Comparison of ENCODE assay signal across 21 cellular contexts in the genomic region with DNA sequence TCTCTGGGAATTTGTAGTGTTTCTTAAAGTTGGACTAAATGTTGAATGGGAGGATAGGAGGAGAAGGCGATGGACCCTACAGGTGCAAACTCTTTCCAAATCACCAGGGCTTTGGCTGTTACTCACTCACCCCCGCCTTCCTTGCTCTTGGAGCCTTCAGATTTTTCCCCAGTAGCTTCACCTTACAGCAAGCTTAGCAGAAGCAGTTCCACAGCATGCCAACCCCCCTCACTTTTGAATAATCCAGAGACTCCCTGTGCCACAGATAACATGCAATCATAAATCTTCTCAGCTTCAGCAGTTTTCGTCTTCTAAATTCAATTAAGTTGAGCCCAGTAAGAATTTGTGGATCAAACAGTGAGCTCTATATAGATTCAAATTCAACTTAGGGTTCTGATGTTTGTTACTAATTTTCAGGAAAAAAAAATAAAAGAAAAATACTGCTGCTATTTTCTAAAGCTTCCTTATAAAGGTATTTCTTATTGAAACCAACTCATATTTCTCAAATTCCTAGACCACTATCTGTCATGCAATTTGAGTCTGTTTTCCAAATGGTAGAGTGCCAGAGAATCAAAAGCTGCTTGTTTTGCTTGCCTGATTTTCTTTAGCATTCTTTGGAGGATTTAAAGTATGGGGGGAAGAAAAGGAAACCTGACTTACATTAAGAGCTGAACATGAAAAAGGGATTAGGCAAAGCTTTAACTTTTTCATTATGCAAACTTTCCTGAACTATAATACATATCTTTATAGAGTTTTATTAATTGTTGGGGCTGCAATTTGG.
DNase-seq lines count a peak whose midpoint lies in the region; ATAC-seq and TF ChIP-seq lines count a peak whose summit lies in the region.
"Had no signal": no experiment of that assay in that cellular context is flagged by ENCODE, and none has a peak within 500 bp of the region (broad histone marks: within the 10 kb centered on the region; RNA-seq: fewer than 3 reads in every experiment).

No MANE protein-coding gene starts in this region.

- CTCF ChIA-PET in activated CD8-positive, alpha-beta T cell treated with anti-CD3 and anti-CD28 coated beads, Interleukin-2, amount 10 ng/mL, durations not matched to agents 7 days and 5 days (lab: Charles Lee), result no interaction called here

- WGBS in psoas muscle, 3 donors, result 18 to 38% (median 31%) methylated on average over 3 of the region's 3 CpGs

- H3K9me3 Mint-ChIP-seq in activated CD8-positive, alpha-beta T cell treated with anti-CD3 and anti-CD28 coated beads, Interleukin-2, amount 10 ng/mL, durations not matched to agents 7 days and 5 days (ENCODE audit: insufficient read depth), result no peaks in the 10 kb centered on the region

- H3K27ac Mint-ChIP-seq in activated CD8-positive, alpha-beta T cell treated with anti-CD3 and anti-CD28 coated beads, Interleukin-2, amount 10 ng/mL, durations not matched to agents 7 days and 5 days, result no peak overlapping the region
- H3K27ac Mint-ChIP-seq: IgD-negative memory B cell had no signal

- no peaks in the 10 kb centered on the region for H3K36me3 Mint-ChIP-seq in activated CD8-positive, alpha-beta T cell treated with anti-CD3 and anti-CD28 coated beads, Interleukin-2, amount 10 ng/mL, durations not matched to agents 7 days and 5 days (ENCODE audit: low read depth)
- H3K36me3 Mint-ChIP-seq: IgD-negative memory B cell had no signal

- TF ChIP-seq CTCF in psoas muscle (IDR thresholded peaks at IDR 0.05), result no peak

- H3K27me3 ChIP-seq in HUES48 (ENCODE audit: control insufficient read depth, insufficient read depth, low read length) (no peaks in the 10 kb centered on the region), psoas muscle (ENCODE audit: insufficient read depth in 3 of 3, low read length in 2 of 3) (no peaks in the 10 kb centered on the region)

- H3K4me3 Mint-ChIP-seq in activated CD8-positive, alpha-beta T cell treated with anti-CD3 and anti-CD28 coated beads, Interleukin-2, amount 10 ng/mL, durations not matched to agents 7 days and 5 days, result no peak overlapping the region
- H3K4me3 Mint-ChIP-seq: IgD-negative memory B cell had no signal

- H3K36me3 ChIP-seq in HUES48 (ENCODE audit: control insufficient read depth, insufficient read depth, low read length) (no peaks in the 10 kb centered on the region), psoas muscle (ENCODE audit: insufficient read depth in 1 of 2, low read depth in 1 of 2) (no peaks in the 10 kb centered on the region)

- no peaks in the 10 kb centered on the region for H3K9me3 ChIP-seq in HUES48 (ENCODE audit: control insufficient read depth, insufficient read depth, low read length)
- no peaks in the 10 kb centered on the region for H3K9me3 ChIP-seq in psoas muscle

- peak; percentile 53 for DNase-seq in astrocyte of the hippocampus (ENCODE audit: low read depth, low spot score)
- DNase-seq in left kidney (ENCODE audit: low read depth, low spot score), result peak; percentile 54
- DNase-seq in psoas muscle, result no peak
- no peak for DNase-seq in activated CD8-positive, alpha-beta T cell treated with anti-CD3 and anti-CD28 coated beads, Interleukin-2, amount 10 ng/mL, durations not matched to agents 7 days and 5 days
- no peak for DNase-seq in posterior cingulate gyrus
- DNase-seq: DMS79; Karpas-422; NCI-H1092; NCI-H1436 treated with DMSO at 0.1 percent for 48 hours; NCI-H2029 treated with DMSO at 0.1 percent for 48 hours; NCI-H2171 treated with DMSO at 0.1 percent for 48 hours; NCI-H748 treated with DMSO at 0.1 percent for 48 hours; NK-92 treated with Interleukin-12 subunit alpha and Interleukin-12 subunit beta, amount 100 ng/mL, for 24 hours had no signal

- ATAC-seq in psoas muscle (peak in 3 of 4 donors; percentile 40 to 50 (median 41)), HG02840 (IDR thresholded peaks at IDR 0.05; ENCODE audit: low FRiP score, unreplicated experiment) (no peak), GM18861 (IDR thresholded peaks at IDR 0.05; ENCODE audit: unreplicated experiment) (no peak)
- ATAC-seq in activated CD8-positive, alpha-beta T cell treated with anti-CD3 and anti-CD28 coated beads, Interleukin-2, amount 10 ng/mL, durations not matched to agents 7 days and 5 days, result no peak
- ATAC-seq: Right ventricle myocardium inferior, SK-N-SH treated with all-trans-retinoic acid at 6 μM for 48 hours had no signal

- H3K4me1 ChIP-seq in HUES48 (ENCODE audit: control insufficient read depth, insufficient read depth, low read length) (peaks cover 29% of the 10 kb centered on the region), psoas muscle (peaks cover 51% of the 10 kb centered on the region)

- peak overlapping the region; percentile 16 for H3K27ac ChIP-seq in HUES48 (ENCODE audit: low read depth, low read length)
- no peak overlapping the region for H3K27ac ChIP-seq in psoas muscle
- H3K27ac ChIP-seq: C4-2B, HL-60 had no signal

- intact Hi-C loops in psoas muscle (cut with DNase I) (no loop called here), posterior cingulate gyrus (cut with DNase I) (no loop called here)

- POLR2A ChIA-PET in activated CD8-positive, alpha-beta T cell treated with anti-CD3 and anti-CD28 coated beads, Interleukin-2, amount 10 ng/mL, durations not matched to agents 7 days and 5 days (lab: Charles Lee), result no interaction called here

- H3K4me3 ChIP-seq in HUES48 (ENCODE audit: low read depth, low read length), result no peak overlapping the region
- no peak overlapping the region for H3K4me3 ChIP-seq in psoas muscle

- H3K4me1 Mint-ChIP-seq in activated CD8-positive, alpha-beta T cell treated with anti-CD3 and anti-CD28 coated beads, Interleukin-2, amount 10 ng/mL, durations not matched to agents 7 days and 5 days (ENCODE audit: low read depth), result no peaks in the 10 kb centered on the region
- H3K4me1 Mint-ChIP-seq: IgD-negative memory B cell had no signal

- H3K27me3 Mint-ChIP-seq in activated CD8-positive, alpha-beta T cell treated with anti-CD3 and anti-CD28 coated beads, Interleukin-2, amount 10 ng/mL, durations not matched to agents 7 days and 5 days (ENCODE audit: low read depth), result no peaks in the 10 kb centered on the region
- H3K27me3 Mint-ChIP-seq: IgD-negative memory B cell had no signal

- H3K9ac ChIP-seq in HUES48 (ENCODE audit: low read depth, low read length), result no peak overlapping the region

Comparison
In these comparisons a context has a peak if more than half of its experiments do, and no peak if none do; other contexts are left out.
1. DNase-seq: peak in astrocyte of the hippocampus (single experiment) and left kidney (single experiment); none in psoas muscle (0 of 2), activated CD8-positive, alpha-beta T cell treated with anti-CD3 and anti-CD28 coated beads, Interleukin-2, amount 10 ng/mL, durations not matched to agents 7 days and 5 days (single experiment) and posterior cingulate gyrus (0 of 10).
2. ATAC-seq: peak in psoas muscle (3 of 4); none in activated CD8-positive, alpha-beta T cell treated with anti-CD3 and anti-CD28 coated beads, Interleukin-2, amount 10 ng/mL, durations not matched to agents 7 days and 5 days (single experiment), HG02840 (single experiment) and GM18861 (single experiment).